Comparison of ENCODE assay signal across 8 cellular contexts in genomic region chr11:73178092-73178539, GRCh38. TPM values are rescaled to one million over a fixed set of nuclear protein-coding genes. Genes with fewer than 3 reads are reported as not detected.
DNase-seq lines count a peak whose midpoint lies in the region; ATAC-seq and TF ChIP-seq lines count a peak whose summit lies in the region.

No MANE protein-coding gene starts in this region.

- no peak overlapping the region for H3K9ac ChIP-seq in muscle layer of colon (ENCODE audit: low read length)

- peak overlapping the region in 1 of 2 donors; percentile 6 for H3K4me3 ChIP-seq in muscle layer of colon (ENCODE audit: low read depth in 1 of 2, low read length in 2 of 2)

- H3K27ac ChIP-seq in muscle layer of colon (ENCODE audit: low read depth, low read length): peak overlapping the region; percentile 53

- peak; percentile 81 for ATAC-seq in HG03175 (IDR thresholded peaks at IDR 0.05; ENCODE audit: unreplicated experiment)

- H3K9me3 Mint-ChIP-seq in endothelial cell (ENCODE audit: unreplicated experiment): no peaks in the 10 kb centered on the region

- no peaks in the 10 kb centered on the region for H3K9me3 ChIP-seq in muscle layer of colon (ENCODE audit: low read length)

- no peaks in the 10 kb centered on the region for H3K36me3 Mint-ChIP-seq in endothelial cell (ENCODE audit: low read depth, unreplicated experiment)

- peaks cover 5% of the 10 kb centered on the region for H3K27me3 Mint-ChIP-seq in endothelial cell (ENCODE audit: unreplicated experiment)

- TF ChIP-seq CTCF in endothelial cell (IDR thresholded peaks at IDR 0.05; ENCODE audit: unreplicated experiment): no peak

- H3K4me1 ChIP-seq in muscle layer of colon (ENCODE audit: insufficient read depth, low read length): peaks cover 15% of the 10 kb centered on the region

- peaks cover 3% of the 10 kb centered on the region for H3K4me1 Mint-ChIP-seq in endothelial cell (ENCODE audit: unreplicated experiment)

- H3K27me3 ChIP-seq in muscle layer of colon (ENCODE audit: control insufficient read depth in 1 of 2, insufficient read depth in 2 of 2, low read length in 2 of 2): no peaks in the 10 kb centered on the region

- H3K4me3 Mint-ChIP-seq in endothelial cell (ENCODE audit: unreplicated experiment): no peak overlapping the region

- H3K36me3 ChIP-seq in muscle layer of colon (ENCODE audit: insufficient read depth, low read length): no peaks in the 10 kb centered on the region

- H3K27ac Mint-ChIP-seq in endothelial cell (ENCODE audit: unreplicated experiment): no peak overlapping the region

- peak; percentile 74 for DNase-seq in activated gamma-delta T cell treated with Interleukin-2 at 50 U/mL for 16 hours
- DNase-seq in activated gamma-delta T cell (lab: John Stamatoyannopoulos, UW): no peak
- DNase-seq in NCI-H774 (lab: John Stamatoyannopoulos, UW): peak; percentile 55
- peak; percentile 48 to 56 for DNase-seq in activated CD8-positive, alpha-beta memory T cell treated with anti-CD3 and anti-CD28 coated beads for 4 hours (ENCODE audit: low read depth in 2 of 2)
- DNase-seq in endothelial cell (ENCODE audit: low spot score): peak; percentile 75
- peak; percentile 43 to 65 for DNase-seq in stimulated activated CD8-positive, alpha-beta memory T cell treated with anti-CD3 and anti-CD28 coated beads, Interleukin-4, amount 100 ng/mL, for 1 hour (ENCODE audit: low read depth in 2 of 2, low spot score in 1 of 2)

RNA-seq across cellular contexts. Expression of gene FCHSD2, which starts 36.0 kb away (rescaled TPM):
- total RNA-seq in endothelial cell (ENCODE audit: unreplicated experiment): 45.3 TPM

RNA-seq across cellular contexts. Expression of gene P2RY2, which starts 40.0 kb away (rescaled TPM):
- total RNA-seq in endothelial cell (ENCODE audit: unreplicated experiment): 0.10 TPM
